In the genomic region with DNA sequence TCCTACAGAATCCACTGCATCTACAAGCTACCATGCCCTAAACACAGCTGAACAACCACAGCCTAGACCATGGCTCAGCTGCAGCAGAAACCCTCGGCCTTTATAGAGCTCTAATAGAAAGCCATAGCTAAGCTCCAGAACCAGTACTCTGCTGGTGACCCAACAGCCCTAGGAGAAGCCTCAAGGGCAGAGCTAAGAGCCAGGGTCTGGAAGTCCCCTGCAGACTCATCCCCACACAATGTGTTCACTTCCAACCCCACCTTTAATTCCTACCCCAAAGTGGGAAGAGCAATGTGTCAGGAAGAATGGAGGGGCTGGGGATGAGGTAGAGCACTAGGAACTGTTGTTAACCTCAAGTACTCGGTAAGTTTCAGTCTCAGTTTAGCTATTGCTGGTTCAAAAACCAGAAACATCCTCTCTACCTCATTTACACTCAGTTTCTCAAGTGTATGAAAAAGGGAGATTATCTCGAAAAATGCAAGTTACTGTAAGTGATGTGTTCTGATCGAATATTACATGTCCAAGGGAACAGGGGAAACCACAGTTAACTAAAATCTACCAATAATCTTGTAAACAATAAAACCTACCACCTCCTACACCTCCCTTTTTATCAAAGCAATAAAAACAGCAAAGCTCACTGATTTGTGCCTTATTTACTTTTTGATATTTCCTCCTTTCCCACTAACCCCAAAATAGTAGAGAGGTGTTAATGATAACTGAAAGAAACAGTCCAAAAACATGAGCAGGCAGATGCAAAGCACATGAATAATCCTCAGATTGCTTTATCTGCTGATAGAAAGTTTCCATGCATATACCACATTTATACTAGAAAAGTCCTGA, we compare ENCODE assay signal across 11 cellular contexts. TPM values are rescaled to one million over a fixed set of nuclear protein-coding genes. Genes with fewer than 3 reads are reported as not detected.
DNase-seq lines count a peak whose midpoint lies in the region; ATAC-seq and TF ChIP-seq lines count a peak whose summit lies in the region.
"Had no signal": no experiment of that assay in that cellular context is flagged by ENCODE, and none has a peak within 500 bp of the region (broad histone marks: within the 10 kb centered on the region; RNA-seq: fewer than 3 reads in every experiment).

No MANE protein-coding gene starts in this region.

- H3K4me3 Mint-ChIP-seq in activated CD8-positive, alpha-beta T cell treated with anti-CD3 and anti-CD28 coated beads, Interleukin-2, amount 10 ng/mL, durations not matched to agents 7 days and 5 days = no peak overlapping the region
- H3K4me3 Mint-ChIP-seq: H9 had no signal

- no TSS peak for BruUV-seq in PC-9 (replicated peaks; lab: Mats Ljungman, UMichigan)

- DNase-seq in GM13976 (ENCODE audit: low spot score) (peak; percentile 29), anterior cingulate cortex (lab: John Stamatoyannopoulos, UW) (no peak), EL (no peak), NCI-H82 treated with DMSO at 0.1 percent for 48 hours (lab: John Stamatoyannopoulos, UW; ENCODE audit: unreplicated experiment) (no peak), PC-9 (no peak)
- DNase-seq in activated CD8-positive, alpha-beta T cell treated with anti-CD3 and anti-CD28 coated beads, Interleukin-2, amount 10 ng/mL, durations not matched to agents 7 days and 5 days = no peak
- DNase-seq: H9, SJCRH30 had no signal

- H3F3A ChIP-seq in PC-9 (ENCODE audit: insufficient read depth, low read depth) = no peaks in the 10 kb centered on the region

- no peaks in the 10 kb centered on the region for H3K79me2 ChIP-seq in PC-9 (ENCODE audit: low read depth)
- H3K79me2 ChIP-seq: parathyroid adenoma had no signal

- H3K4me1 Mint-ChIP-seq in activated CD8-positive, alpha-beta T cell treated with anti-CD3 and anti-CD28 coated beads, Interleukin-2, amount 10 ng/mL, durations not matched to agents 7 days and 5 days (ENCODE audit: low read depth) = peaks cover 52% of the 10 kb centered on the region

- no peaks in the 10 kb centered on the region for H3K27me3 ChIP-seq in PC-9 (ENCODE audit: insufficient read depth, low read depth)
- H3K27me3 ChIP-seq: SJCRH30 had no signal

- no peaks in the 10 kb centered on the region for H3K9me3 Mint-ChIP-seq in activated CD8-positive, alpha-beta T cell treated with anti-CD3 and anti-CD28 coated beads, Interleukin-2, amount 10 ng/mL, durations not matched to agents 7 days and 5 days (ENCODE audit: insufficient read depth)
- H3K9me3 Mint-ChIP-seq: H9 had no signal

- peak; percentile 96 for ATAC-seq in GM19438 (IDR thresholded peaks at IDR 0.05; ENCODE audit: low read depth, unreplicated experiment)
- ATAC-seq in HG02981 (IDR thresholded peaks at IDR 0.05; ENCODE audit: unreplicated experiment) = peak; percentile 80
- ATAC-seq in activated CD8-positive, alpha-beta T cell treated with anti-CD3 and anti-CD28 coated beads, Interleukin-2, amount 10 ng/mL, durations not matched to agents 7 days and 5 days = peak; percentile 49

- no peak for TF ChIP-seq CTCF in GM13976 (IDR thresholded peaks at IDR 0.05; ENCODE audit: borderline replicate concordance, control extremely low read depth, extremely low read depth, insufficient read depth, missing control alignments)
- no peak for TF ChIP-seq CTCF in PC-9 (conservative IDR thresholded peaks at IDR 0.05)

- no peaks in the 10 kb centered on the region for H3K9me3 ChIP-seq in PC-9 (ENCODE audit: insufficient read depth, low read depth)
- H3K9me3 ChIP-seq: SJCRH30 had no signal

- no peaks in the 10 kb centered on the region; the same call in 1 of the 2 replicates for H4K20me1 ChIP-seq in PC-9 (ENCODE audit: insufficient read depth)

- intact Hi-C loops in PC-9 (cut with micrococcal nuclease; ENCODE audit: unreplicated experiment) = no loop called here

- H3K4me3 ChIP-seq in PC-9 = no peak overlapping the region
- H3K4me3 ChIP-seq: SJCRH30 had no signal

- H3K4me1 ChIP-seq in PC-9 (replicated peaks; ENCODE audit: insufficient read depth) = no peaks in the 10 kb centered on the region
- H3K4me1 ChIP-seq: parathyroid adenoma, SJCRH30 had no signal

- POLR2A ChIA-PET in activated CD8-positive, alpha-beta T cell treated with anti-CD3 and anti-CD28 coated beads, Interleukin-2, amount 10 ng/mL, durations not matched to agents 7 days and 5 days (lab: Charles Lee) = interaction anchor here (0.8 to 1.1 kb wide), 3 partner anchors 19 to 333 kb away, joined by 3 read pairs; a partner anchor contains a TSS
- POLR2A ChIA-PET in PC-9 (lab: Charles Lee; ENCODE audit: unreplicated experiment) = interaction anchor here (0.6 kb wide), 2 partner anchors 15 to 796 kb away, joined by 3 to 4 read pairs; no protein-coding TSS in a partner anchor

- in situ Hi-C loops in GM13976 (cut with MboI; ENCODE audit: low sequenced_read_pairs, unreplicated experiment) = no loop called here

- H3K27me3 Mint-ChIP-seq in activated CD8-positive, alpha-beta T cell treated with anti-CD3 and anti-CD28 coated beads, Interleukin-2, amount 10 ng/mL, durations not matched to agents 7 days and 5 days (ENCODE audit: low read depth) = no peaks in the 10 kb centered on the region

- no peak overlapping the region for H3K27ac ChIP-seq in PC-9
- H3K27ac ChIP-seq: parathyroid adenoma, SJCRH30 had no signal

- peak overlapping the region; percentile 79 for H3K27ac Mint-ChIP-seq in activated CD8-positive, alpha-beta T cell treated with anti-CD3 and anti-CD28 coated beads, Interleukin-2, amount 10 ng/mL, durations not matched to agents 7 days and 5 days

- H3K36me3 ChIP-seq in PC-9 (ENCODE audit: low read depth) = peaks cover 41% of the 10 kb centered on the region; the same call in 1 of the 2 replicates

- CTCF ChIA-PET in activated CD8-positive, alpha-beta T cell treated with anti-CD3 and anti-CD28 coated beads, Interleukin-2, amount 10 ng/mL, durations not matched to agents 7 days and 5 days (lab: Charles Lee) = interaction anchor here (0.6 to 3.0 kb wide), 11 partner anchors 10 to 731 kb away, joined by 3 to 30 read pairs (median 4); a partner anchor contains a TSS
- CTCF ChIA-PET in PC-9 (lab: Charles Lee) = no interaction called here

- no peak overlapping the region for H3K4me2 ChIP-seq in PC-9

- H2AFZ ChIP-seq in PC-9 = no peak overlapping the region
- H2AFZ ChIP-seq: parathyroid adenoma had no signal

- H3K36me3 Mint-ChIP-seq in activated CD8-positive, alpha-beta T cell treated with anti-CD3 and anti-CD28 coated beads, Interleukin-2, amount 10 ng/mL, durations not matched to agents 7 days and 5 days (ENCODE audit: low read depth) = peaks cover 55% of the 10 kb centered on the region

- H3K9me2 ChIP-seq in PC-9 (ENCODE audit: insufficient read depth) = no peaks in the 10 kb centered on the region

RNA-seq across cellular contexts. Expression of a gene that starts 36.2 kb away (rescaled TPM):
- total RNA-seq in activated CD8-positive, alpha-beta T cell treated with anti-CD3 and anti-CD28 coated beads, Interleukin-2, amount 10 ng/mL, durations not matched to agents 7 days and 5 days = 10 to 100 TPM; 27.0 to 31.9 TPM
- total RNA-seq in PC-9 (2021) = 28.1 and 30.5 TPM in 2 replicates
